In genomic region chr7:73974948-73975926, GRCh38 we compare ENCODE assay signal across 28 cellular contexts. TPM values are rescaled to one million over a fixed set of nuclear protein-coding genes. Genes with fewer than 3 reads are reported as not detected.
A peak's percentile ranks its signal among the peaks of the same experiment; 100 is the strongest.
DNase-seq lines count a peak whose midpoint lies in the region; TF ChIP-seq lines count a peak whose summit lies in the region.
"Had no signal": no experiment of that assay in that cellular context is flagged by ENCODE, and none has a peak within 500 bp of the region (broad histone marks: within the 10 kb centered on the region; RNA-seq: fewer than 3 reads in every experiment).

No MANE protein-coding gene starts in this region.

- TF ChIP-seq CTCF in chondrocyte (IDR thresholded peaks at IDR 0.05): no peak
- TF ChIP-seq CTCF in mesothelial cell of epicardium (IDR thresholded peaks at IDR 0.05; ENCODE audit: unreplicated experiment): no peak
- no peak for TF ChIP-seq CTCF in suprapubic skin (IDR thresholded peaks at IDR 0.05)

- WGBS in suprapubic skin: 92% methylated on average over 30 of the region's 30 CpGs

- H3K27ac Mint-ChIP-seq in chondrocyte (ENCODE audit: unreplicated experiment): no peak overlapping the region
- H3K27ac Mint-ChIP-seq in mesothelial cell of epicardium: peak overlapping the region; percentile 81
- H3K27ac Mint-ChIP-seq: activated naive CD4-positive, alpha-beta T cell treated with anti-CD3 and anti-CD28 coated beads for 36 hours; activated T-cell treated with anti-CD3 and anti-CD28 coated beads, Interleukin-2, amount 50 U/mL, for 72 hours; HFFc6 had no signal

- no peak for TF ChIP-seq POLR2A in suprapubic skin (IDR thresholded peaks at IDR 0.05)

- peak; percentile 52 for DNase-seq in H7
- peak; percentile 56 for DNase-seq in chondrocyte (ENCODE audit: low spot score)
- DNase-seq in mesothelial cell of epicardium (ENCODE audit: low spot score in 2 of 2, unreplicated experiment in 2 of 2): peak in 1 of 2 experiments; percentile 35
- peak; percentile 37 to 65 for DNase-seq in suprapubic skin (ENCODE audit: low spot score in 2 of 2)
- no peak for DNase-seq in NCI-H1092 (lab: John Stamatoyannopoulos, UW)
- DNase-seq in NCI-H510A treated with DMSO at 0.1 percent for 48 hours (lab: John Stamatoyannopoulos, UW): no peak
- no peak for DNase-seq in NCI-H748 (lab: John Stamatoyannopoulos, UW; ENCODE audit: unreplicated experiment)
- no peak for DNase-seq in OCI-M2 (lab: John Stamatoyannopoulos, UW; ENCODE audit: unreplicated experiment)
- DNase-seq: activated CD4-positive, alpha-beta T cell treated with anti-CD3 and anti-CD28 coated beads, Interleukin-2, amount 50 U/mL, for 1 hour; activated naive CD4-positive, alpha-beta T cell treated with anti-CD3 and anti-CD28 coated beads for 36 hours; activated T-cell treated with anti-CD3 and anti-CD28 coated beads, Interleukin-2, amount 50 U/mL, for 72 hours; DMS53; HFFc6; mammary epithelial cell; NCI-H1694 treated with DMSO at 0.1 percent for 48 hours; NCI-H2171 treated with DMSO at 0.1 percent for 48 hours; NCI-H524 treated with DMSO at 0.1 percent for 48 hours; SIG-M5; stimulated activated CD4-positive, alpha-beta T cell treated with anti-CD3 and anti-CD28 coated beads, Interleukin-2, amount 100 ng/mL, for 24 hours; T-helper 9 cell; trophoblast cell; WERI-Rb-1 had no signal

- peaks cover 36% of the 10 kb centered on the region for H3K4me1 ChIP-seq in suprapubic skin
- H3K4me1 ChIP-seq: adrenal gland had no signal

- no peak overlapping the region for H3K27ac ChIP-seq in suprapubic skin
- H3K27ac ChIP-seq: adrenal gland, BLaER1, epithelial cell of prostate, WERI-Rb-1 had no signal

- no peak for TF ChIP-seq EP300 in suprapubic skin (IDR thresholded peaks at IDR 0.05)

- peaks cover 13% of the 10 kb centered on the region for H3K4me1 Mint-ChIP-seq in chondrocyte (ENCODE audit: low read depth)
- H3K4me1 Mint-ChIP-seq in mesothelial cell of epicardium: peaks cover 48% of the 10 kb centered on the region

- H3K27me3 ChIP-seq in H7 (ENCODE audit: control insufficient read depth, insufficient read depth, low read length): no peaks in the 10 kb centered on the region
- H3K27me3 ChIP-seq in suprapubic skin: no peaks in the 10 kb centered on the region
- H3K27me3 ChIP-seq: adrenal gland, BLaER1 had no signal

- H3K4me3 Mint-ChIP-seq in chondrocyte (ENCODE audit: unreplicated experiment): no peak overlapping the region
- no peak overlapping the region for H3K4me3 Mint-ChIP-seq in mesothelial cell of epicardium
- H3K4me3 Mint-ChIP-seq: activated naive CD4-positive, alpha-beta T cell treated with anti-CD3 and anti-CD28 coated beads for 36 hours; activated T-cell treated with anti-CD3 and anti-CD28 coated beads, Interleukin-2, amount 50 U/mL, for 72 hours; brain; HFFc6 had no signal

- H3K9me3 Mint-ChIP-seq in chondrocyte (ENCODE audit: low read depth): no peaks in the 10 kb centered on the region
- no peaks in the 10 kb centered on the region for H3K9me3 Mint-ChIP-seq in mesothelial cell of epicardium
- H3K9me3 Mint-ChIP-seq: activated naive CD4-positive, alpha-beta T cell treated with anti-CD3 and anti-CD28 coated beads for 36 hours; activated T-cell treated with anti-CD3 and anti-CD28 coated beads, Interleukin-2, amount 50 U/mL, for 72 hours; HFFc6 had no signal

- no peaks in the 10 kb centered on the region for H3K36me3 Mint-ChIP-seq in chondrocyte (ENCODE audit: low read depth)
- H3K36me3 Mint-ChIP-seq in mesothelial cell of epicardium: no peaks in the 10 kb centered on the region
- H3K36me3 Mint-ChIP-seq: brain had no signal

- H3K27me3 Mint-ChIP-seq in chondrocyte (ENCODE audit: low read depth): peaks cover 2% of the 10 kb centered on the region
- no peaks in the 10 kb centered on the region for H3K27me3 Mint-ChIP-seq in mesothelial cell of epicardium (ENCODE audit: low read depth)

- H3K4me3 ChIP-seq in H7 (ENCODE audit: insufficient read depth, low read depth, low read length) (no peak overlapping the region), suprapubic skin (no peak overlapping the region)
- H3K4me3 ChIP-seq: adrenal gland, BLaER1, smooth muscle cell had no signal

- no peaks in the 10 kb centered on the region for H3K9me3 ChIP-seq in suprapubic skin
- H3K9me3 ChIP-seq: adrenal gland, BLaER1 had no signal

- H3K36me3 ChIP-seq in H7 (replicated peaks; ENCODE audit: control insufficient read depth, insufficient read depth, low read length) (no peaks in the 10 kb centered on the region), suprapubic skin (no peaks in the 10 kb centered on the region)
- H3K36me3 ChIP-seq: adrenal gland, BLaER1, WERI-Rb-1 had no signal

RNA-seq across cellular contexts. Expression of gene ELN, which starts 52.7 kb away (rescaled TPM):
- 2.7 and 5.3 TPM in 2 replicates for total RNA-seq in H7 (2014; rRNA removed; shearing (Covaris generic))
- total RNA-seq in chondrocyte: 8,224 to 15,554 TPM (median 15,093 TPM) in 3 replicates
- total RNA-seq in mesothelial cell of epicardium: 32.9 to 37.4 TPM (median 33.2 TPM) in 3 replicates
- total RNA-seq in suprapubic skin: 10 to 100 TPM in 3 of 4 donors, 1 to 10 TPM in 1; 7.7 to 30.7 (median 25.1) TPM
- total RNA-seq: activated T-cell treated with anti-CD3 and anti-CD28 coated beads, Interleukin-2, amount 50 U/mL, for 72 hours; kidney epithelial cell had no signal

Comparison
In these comparisons a context has a peak if more than half of its experiments do, and no peak if none do; other contexts are left out.
1. DNase-seq: peak in H7 (single experiment), chondrocyte (single experiment) and suprapubic skin (2 of 2); none in NCI-H1092 (single experiment), NCI-H510A treated with DMSO at 0.1 percent for 48 hours (single experiment), NCI-H748 (single experiment) and OCI-M2 (single experiment).
2. RNA of gene ELN, which starts 52.7 kb away (total RNA-seq): 8,224 to 15,554 TPM in chondrocyte; 32.9 to 37.4 TPM in mesothelial cell of epicardium, 7.7 to 30.7 TPM in suprapubic skin and 2.7 to 5.3 TPM in H7; every median in the first group is over 100 times any median in the second.